8 cellular contexts compared by ENCODE assay signal in the genomic region with DNA sequence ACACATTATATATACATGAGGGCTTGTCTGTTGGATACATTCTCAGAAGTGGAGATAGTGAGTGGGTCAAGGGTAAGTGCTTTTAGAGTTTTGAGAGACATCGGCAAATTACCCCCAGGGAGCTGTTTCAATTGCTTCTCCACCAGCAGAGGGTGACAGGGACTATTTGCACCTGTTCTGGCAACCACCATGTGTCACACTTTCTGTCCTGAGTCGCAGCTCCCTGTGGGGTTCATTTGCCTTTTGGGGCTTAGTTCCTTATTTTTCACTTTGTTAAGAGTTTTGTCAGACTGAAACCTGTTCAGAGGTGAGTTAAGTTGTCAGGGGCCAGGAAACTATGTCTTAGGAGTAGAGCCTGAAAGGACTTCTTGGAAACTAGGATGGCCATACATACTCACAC. TPM values are rescaled to one million over a fixed set of nuclear protein-coding genes. Genes with fewer than 3 reads are reported as not detected.
DNase-seq lines count a peak whose midpoint lies in the region; ATAC-seq and TF ChIP-seq lines count a peak whose summit lies in the region.

No MANE protein-coding gene starts in this region.

- H3K4me1 Mint-ChIP-seq in central memory CD8-positive, alpha-beta T cell, result no peaks in the 10 kb centered on the region

- POLR2A ChIA-PET in A673 (lab: Charles Lee; ENCODE audit: low non-redundant PET), result no interaction called here

- intact Hi-C loops in A673 (cut with micrococcal nuclease; ENCODE audit: unreplicated experiment), result no loop called here

- H3K9me3 ChIP-seq in A673 (ENCODE audit: low read depth, low read length, poor library complexity, severe bottlenecking), result no peaks in the 10 kb centered on the region

- no peak overlapping the region for H3K4me3 Mint-ChIP-seq in central memory CD8-positive, alpha-beta T cell

- peak; percentile 79 for DNase-seq in GM20000 (ENCODE audit: low spot score)
- DNase-seq in central memory CD8-positive, alpha-beta T cell (ENCODE audit: low spot score in 2 of 2), result no peak
- no peak for DNase-seq in AG20443 (ENCODE audit: low spot score)
- no peak for DNase-seq in activated gamma-delta T cell treated with Interleukin-2 at 50 U/mL for 16 hours
- DNase-seq in A673 (ENCODE audit: low spot score), result no peak
- no peak for DNase-seq in SKM-1 treated with dmso at 0.1 percent for 144 hours (lab: John Stamatoyannopoulos, UW; ENCODE audit: unreplicated experiment)

- H3K27ac ChIP-seq in A673 (ENCODE audit: low read depth, low read length, poor library complexity, severe bottlenecking), result no peak overlapping the region

- H3K4me3 ChIP-seq in A673 (ENCODE audit: low read depth, low read length, poor library complexity, severe bottlenecking), result no peak overlapping the region

- H3K27ac Mint-ChIP-seq in central memory CD8-positive, alpha-beta T cell (ENCODE audit: low read depth), result no peak overlapping the region

- H3K4me1 ChIP-seq in A673 (ENCODE audit: insufficient read depth, low read length, poor library complexity, severe bottlenecking), result no peaks in the 10 kb centered on the region

- TF ChIP-seq CTCF in GM20000 (IDR thresholded peaks at IDR 0.05; ENCODE audit: extremely low read depth, missing control alignments) (no peak), A673 (conservative IDR thresholded peaks at IDR 0.05; ENCODE audit: low read depth, low read length) (no peak)

- H3K9me3 Mint-ChIP-seq in central memory CD8-positive, alpha-beta T cell, result no peaks in the 10 kb centered on the region

- BruUV-seq in A673 (replicated peaks; lab: Mats Ljungman, UMichigan), result no TSS peak

- H3K36me3 Mint-ChIP-seq in central memory CD8-positive, alpha-beta T cell (ENCODE audit: insufficient read depth), result no peaks in the 10 kb centered on the region

- peaks cover 55% of the 10 kb centered on the region for H3K27me3 Mint-ChIP-seq in central memory CD8-positive, alpha-beta T cell

- ATAC-seq in GM18511 (IDR thresholded peaks at IDR 0.05; ENCODE audit: unreplicated experiment) (peak; percentile 99), HG03097 (IDR thresholded peaks at IDR 0.05; ENCODE audit: low FRiP score, unreplicated experiment) (peak; percentile 94)
- peak; percentile 36 for ATAC-seq in central memory CD8-positive, alpha-beta T cell (replicated peaks; ENCODE audit: extremely low read depth, poor library complexity, severe bottlenecking)

- no peaks in the 10 kb centered on the region for H3K36me3 ChIP-seq in A673 (ENCODE audit: insufficient read depth, low read length, poor library complexity, severe bottlenecking)

- CTCF ChIA-PET in A673 (lab: Charles Lee), result no interaction called here

- no peaks in the 10 kb centered on the region for H3K27me3 ChIP-seq in A673 (replicated peaks; ENCODE audit: insufficient read depth, low read depth, low read length, poor library complexity)

RNA-seq across cellular contexts. Expression of gene SLC36A1, which starts 20.1 kb away (rescaled TPM):
- 8.8 and 12.5 TPM in 2 replicates for total RNA-seq in A673 (2021)

Comparison
In these comparisons a context has a peak if more than half of its experiments do, and no peak if none do; other contexts are left out.
1. ATAC-seq: peak in every context shown above with its lines; median percentile 99 in GM18511; 94 in HG03097; 36 in central memory CD8-positive, alpha-beta T cell.